1 cellular context compared by ENCODE assay signal in the genomic region with DNA sequence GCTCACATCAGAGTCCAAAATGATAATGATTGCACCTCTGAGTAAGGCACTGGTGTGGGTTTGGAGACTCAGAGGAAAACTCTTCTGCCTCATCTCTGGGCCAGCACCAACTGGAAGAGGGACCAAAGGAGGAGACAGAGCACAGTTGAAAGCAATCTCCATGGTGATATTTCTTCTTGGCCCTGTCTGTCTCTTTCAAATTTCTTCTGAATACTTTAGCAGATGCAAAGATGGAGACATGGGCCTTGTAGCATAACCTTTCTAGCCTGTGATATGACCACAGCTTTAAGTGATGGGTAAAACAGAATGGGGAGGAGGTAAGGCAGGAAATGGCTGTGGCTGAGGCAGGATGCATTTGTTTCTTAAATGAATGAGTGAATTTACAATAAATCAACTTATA.
TF ChIP-seq lines count a peak whose summit lies in the region.

No MANE protein-coding gene starts in this region.

TF ChIP-seq in endothelial cell of umbilical vein, 7 proteins besides CTCF, POLR2A, EP300 and RAD21:
- TF ChIP-seq EZH2 (IDR thresholded peaks at IDR 0.05; ENCODE audit: borderline replicate concordance, low read depth, low read length, severe bottlenecking), result no peak
- no peak for TF ChIP-seq JUN (IDR thresholded peaks at IDR 0.05; ENCODE audit: borderline replicate concordance, insufficient read depth, insufficient read length, low read depth)
- no peak for TF ChIP-seq MYC (IDR thresholded peaks at IDR 0.05; ENCODE audit: low read depth, low read length)
- no peak for TF ChIP-seq POLR2AphosphoS5 (IDR thresholded peaks at IDR 0.05; ENCODE audit: insufficient read depth, low read depth, low read length)
- TF ChIP-seq FOS (IDR thresholded peaks at IDR 0.05; ENCODE audit: borderline replicate concordance, insufficient read depth, low read length), result no peak
- TF ChIP-seq, protein P1, sequence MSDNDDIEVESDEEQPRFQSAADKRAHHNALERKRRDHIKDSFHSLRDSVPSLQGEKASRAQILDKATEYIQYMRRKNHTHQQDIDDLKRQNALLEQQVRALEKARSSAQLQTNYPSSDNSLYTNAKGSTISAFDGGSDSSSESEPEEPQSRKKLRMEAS (IDR thresholded peaks at IDR 0.05; ENCODE audit: insufficient read depth, insufficient read length), result no peak
- TF ChIP-seq GATA2 (IDR thresholded peaks at IDR 0.05; ENCODE audit: insufficient read depth, insufficient read length, low read depth, low read length), result no peak
